Comparison of ENCODE assay signal across 8 cellular contexts in the genomic region with DNA sequence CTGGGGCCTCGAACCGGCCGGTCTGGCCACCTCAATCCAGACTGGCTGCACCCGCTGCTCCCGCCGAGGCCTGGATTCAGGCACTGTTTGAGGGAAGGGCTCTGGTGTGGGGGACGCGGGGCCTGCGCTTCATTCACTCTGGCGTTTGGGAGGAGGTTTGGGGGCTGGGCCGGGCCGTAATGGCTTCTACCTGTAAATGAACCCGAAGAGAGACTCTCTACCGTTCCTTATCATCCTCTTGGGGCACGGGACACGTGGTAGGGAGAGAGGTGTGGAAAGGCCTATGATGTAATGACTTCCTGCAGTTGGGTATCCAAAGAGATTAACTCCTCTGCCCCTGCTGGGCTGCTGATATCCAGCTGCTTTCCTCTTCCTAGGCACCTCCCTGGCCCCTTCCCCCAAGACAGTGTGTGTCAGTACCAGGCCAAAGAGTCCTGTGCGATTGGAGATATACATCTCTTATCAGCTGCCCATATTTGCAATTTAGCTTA. TPM values are rescaled to one million over a fixed set of nuclear protein-coding genes. Genes with fewer than 3 reads are reported as not detected.
DNase-seq lines count a peak whose midpoint lies in the region; ATAC-seq and TF ChIP-seq lines count a peak whose summit lies in the region.

No MANE protein-coding gene starts in this region.

- intact Hi-C loops in activated CD4-positive, alpha-beta T cell treated with anti-CD3 and anti-CD28 coated beads, Interleukin-2, amount 10 ng/mL, durations not matched to agents 24 days and 14 days (cut with micrococcal nuclease) = no loop called here
- intact Hi-C loops in heart right ventricle (cut with DNase I) = loop anchor here in 8 of 10 donors (2.0 to 10.0 kb wide), 6 partner anchors 52 to 220 kb away; no protein-coding TSS in a partner anchor

- no peaks in the 10 kb centered on the region for H3K9me3 ChIP-seq in heart right ventricle

- peaks cover 0 to 15% (median 5%) of the 10 kb centered on the region in 9 donors for H3K36me3 ChIP-seq in heart right ventricle

- no peaks in the 10 kb centered on the region for H3K9me3 Mint-ChIP-seq in activated CD4-positive, alpha-beta T cell treated with anti-CD3 and anti-CD28 coated beads, Interleukin-2, amount 10 ng/mL, durations not matched to agents 24 days and 14 days
- no peaks in the 10 kb centered on the region for H3K9me3 Mint-ChIP-seq in activated naive CD8-positive, alpha-beta T cell treated with anti-CD3 and anti-CD28 coated beads, Interleukin-2, amount 50 U/mL, for 24 hours

- H3K36me3 Mint-ChIP-seq in activated CD4-positive, alpha-beta T cell treated with anti-CD3 and anti-CD28 coated beads, Interleukin-2, amount 10 ng/mL, durations not matched to agents 24 days and 14 days (ENCODE audit: low read depth) = peaks cover 19% of the 10 kb centered on the region
- H3K36me3 Mint-ChIP-seq in activated naive CD8-positive, alpha-beta T cell treated with anti-CD3 and anti-CD28 coated beads, Interleukin-2, amount 50 U/mL, for 24 hours (ENCODE audit: low read depth) = peaks cover 2% of the 10 kb centered on the region

- H3K27ac Mint-ChIP-seq in activated CD4-positive, alpha-beta T cell treated with anti-CD3 and anti-CD28 coated beads, Interleukin-2, amount 10 ng/mL, durations not matched to agents 24 days and 14 days = no peak overlapping the region
- no peak overlapping the region for H3K27ac Mint-ChIP-seq in activated naive CD8-positive, alpha-beta T cell treated with anti-CD3 and anti-CD28 coated beads, Interleukin-2, amount 50 U/mL, for 24 hours

- peak overlapping the region; percentile 68 for H3K4me3 Mint-ChIP-seq in activated CD4-positive, alpha-beta T cell treated with anti-CD3 and anti-CD28 coated beads, Interleukin-2, amount 10 ng/mL, durations not matched to agents 24 days and 14 days
- peak overlapping the region; percentile 63 for H3K4me3 Mint-ChIP-seq in activated naive CD8-positive, alpha-beta T cell treated with anti-CD3 and anti-CD28 coated beads, Interleukin-2, amount 50 U/mL, for 24 hours

- peaks cover 22% of the 10 kb centered on the region for H3K27me3 Mint-ChIP-seq in activated CD4-positive, alpha-beta T cell treated with anti-CD3 and anti-CD28 coated beads, Interleukin-2, amount 10 ng/mL, durations not matched to agents 24 days and 14 days
- H3K27me3 Mint-ChIP-seq in activated naive CD8-positive, alpha-beta T cell treated with anti-CD3 and anti-CD28 coated beads, Interleukin-2, amount 50 U/mL, for 24 hours = peaks cover 10% of the 10 kb centered on the region

- peaks cover 12 to 58% (median 48%) of the 10 kb centered on the region in 9 donors for H3K4me1 ChIP-seq in heart right ventricle

- 2 to 5% methylated on average over 17 of the region's 17 CpGs for WGBS in heart right ventricle, 2 donors

- ATAC-seq in activated naive CD8-positive, alpha-beta T cell treated with anti-CD3 and anti-CD28 coated beads, Interleukin-2, amount 50 U/mL, for 24 hours = no peak
- ATAC-seq in heart right ventricle (peak in 6 of 8 donors; percentile 8 to 41 (median 30)), GM19023 (IDR thresholded peaks at IDR 0.05; ENCODE audit: unreplicated experiment) (no peak)

- peak in 3 of 9 donors; percentile 7 to 27 (median 14) for TF ChIP-seq CTCF in heart right ventricle (IDR thresholded peaks at IDR 0.05)

- peak; percentile 60 for DNase-seq in activated CD4-positive, alpha-beta T cell treated with anti-CD3 and anti-CD28 coated beads, Interleukin-2, amount 10 ng/mL, durations not matched to agents 24 days and 14 days
- no peak for DNase-seq in activated CD4-positive, alpha-beta T cell treated with anti-CD3 and anti-CD28 coated beads for 48 hours
- DNase-seq in NCI-H2196 (lab: John Stamatoyannopoulos, UW; ENCODE audit: unreplicated experiment) (peak; percentile 77), heart right ventricle (peak; percentile 34 to 78), occipital lobe (lab: John Stamatoyannopoulos, UW) (peak; percentile 40), NCI-H1092 (lab: John Stamatoyannopoulos, UW) (no peak)
- no peak for DNase-seq in activated naive CD8-positive, alpha-beta T cell treated with anti-CD3 and anti-CD28 coated beads, Interleukin-2, amount 50 U/mL, for 24 hours

- peak overlapping the region; percentile 96 to 100 (median 99) for H3K27ac ChIP-seq in heart right ventricle

- peak overlapping the region; percentile 75 to 97 (median 93) for H3K4me3 ChIP-seq in heart right ventricle

- peaks cover 33% of the 10 kb centered on the region for H3K4me1 Mint-ChIP-seq in activated CD4-positive, alpha-beta T cell treated with anti-CD3 and anti-CD28 coated beads, Interleukin-2, amount 10 ng/mL, durations not matched to agents 24 days and 14 days
- peaks cover 45% of the 10 kb centered on the region for H3K4me1 Mint-ChIP-seq in activated naive CD8-positive, alpha-beta T cell treated with anti-CD3 and anti-CD28 coated beads, Interleukin-2, amount 50 U/mL, for 24 hours

- H3K27me3 ChIP-seq in heart right ventricle = no peaks in the 10 kb centered on the region

RNA-seq across cellular contexts. Expression of a gene that starts 1.8 kb away (rescaled TPM):
- total RNA-seq in activated CD4-positive, alpha-beta T cell treated with anti-CD3 and anti-CD28 coated beads, Interleukin-2, amount 10 ng/mL, durations not matched to agents 24 days and 14 days = 5.9 TPM in 2 replicates
- total RNA-seq in heart right ventricle (10 to 100 TPM; 29.4 to 52.6 (median 37.7) TPM), occipital lobe (56.0 TPM)
- 10 to 100 TPM; 16.8 to 19.3 TPM for polyA plus RNA-seq in heart right ventricle

Comparison
In these comparisons a context has a peak if more than half of its experiments do, and no peak if none do; other contexts are left out.
1. DNase-seq: peak in activated CD4-positive, alpha-beta T cell treated with anti-CD3 and anti-CD28 coated beads, Interleukin-2, amount 10 ng/mL, durations not matched to agents 24 days and 14 days (single experiment), NCI-H2196 (single experiment), heart right ventricle (2 of 2) and occipital lobe (single experiment); none in activated CD4-positive, alpha-beta T cell treated with anti-CD3 and anti-CD28 coated beads for 48 hours (single experiment), activated naive CD8-positive, alpha-beta T cell treated with anti-CD3 and anti-CD28 coated beads, Interleukin-2, amount 50 U/mL, for 24 hours (single experiment) and NCI-H1092 (single experiment).
2. ATAC-seq: peak in heart right ventricle (6 of 8); none in activated naive CD8-positive, alpha-beta T cell treated with anti-CD3 and anti-CD28 coated beads, Interleukin-2, amount 50 U/mL, for 24 hours (single experiment) and GM19023 (single experiment).